ENCODE assay signal across 1 cellular context in genomic region chr2:101120124-101120996, GRCh38.
TF ChIP-seq lines count a peak whose summit lies in the region.

No MANE protein-coding gene starts in this region.

TF ChIP-seq in HepG2, 621 proteins besides CTCF, POLR2A, EP300 and RAD21 (continued from another document and continues in another):
- TF ChIP-seq, protein P1, sequence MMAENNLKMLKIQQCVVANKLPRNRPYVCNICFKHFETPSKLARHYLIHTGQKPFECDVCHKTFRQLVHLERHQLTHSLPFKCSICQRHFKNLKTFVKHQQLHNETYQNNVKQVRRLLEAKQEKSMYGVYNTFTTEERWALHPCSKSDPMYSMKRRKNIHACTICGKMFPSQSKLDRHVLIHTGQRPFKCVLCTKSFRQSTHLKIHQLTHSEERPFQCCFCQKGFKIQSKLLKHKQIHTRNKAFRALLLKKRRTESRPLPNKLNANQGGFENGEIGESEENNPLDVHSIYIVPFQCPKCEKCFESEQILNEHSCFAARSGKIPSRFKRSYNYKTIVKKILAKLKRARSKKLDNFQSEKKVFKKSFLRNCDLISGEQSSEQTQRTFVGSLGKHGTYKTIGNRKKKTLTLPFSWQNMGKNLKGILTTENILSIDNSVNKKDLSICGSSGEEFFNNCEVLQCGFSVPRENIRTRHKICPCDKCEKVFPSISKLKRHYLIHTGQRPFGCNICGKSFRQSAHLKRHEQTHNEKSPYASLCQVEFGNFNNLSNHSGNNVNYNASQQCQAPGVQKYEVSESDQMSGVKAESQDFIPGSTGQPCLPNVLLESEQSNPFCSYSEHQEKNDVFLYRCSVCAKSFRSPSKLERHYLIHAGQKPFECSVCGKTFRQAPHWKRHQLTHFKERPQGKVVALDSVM (CRISPR knock-in tag; IDR thresholded peaks at IDR 0.05), result no peak
- TF ChIP-seq HIVEP1 (CRISPR knock-in tag; IDR thresholded peaks at IDR 0.05) (no peak), ZNF580 (CRISPR knock-in tag; IDR thresholded peaks at IDR 0.05; ENCODE audit: borderline replicate concordance, low read depth) (peak; percentile 91; the same call in 1 of the 2 replicates), ATF2 (CRISPR knock-in tag; IDR thresholded peaks at IDR 0.05) (peak; percentile 36; the same call in 1 of the 2 replicates), MAF1 (CRISPR knock-in tag; IDR thresholded peaks at IDR 0.05; ENCODE audit: borderline replicate concordance) (no peak), PHF20 (CRISPR knock-in tag; IDR thresholded peaks at IDR 0.05) (no peak; the same call in 1 of the 2 replicates), ZNF274 (CRISPR knock-in tag; IDR thresholded peaks at IDR 0.05) (peak; percentile 57; the same call in 1 of the 2 replicates), ZNF724P (CRISPR knock-in tag; IDR thresholded peaks at IDR 0.05; ENCODE audit: borderline replicate concordance) (no peak; the same call in 1 of the 2 replicates), SALL2 (CRISPR knock-in tag; IDR thresholded peaks at IDR 0.05) (no peak), KLF16 (CRISPR knock-in tag; IDR thresholded peaks at IDR 0.05) (peak in 1 of 2 experiments; percentile 82; a peak in 2 of 4 replicates), ZFP90 (CRISPR knock-in tag; IDR thresholded peaks at IDR 0.05; ENCODE audit: borderline replicate concordance) (0 out of 2 replicates have a peak, but pooled peaks have one; percentile 85), SCMH1 (CRISPR knock-in tag; IDR thresholded peaks at IDR 0.05; ENCODE audit: borderline replicate concordance) (no peak), SMAD9 (CRISPR knock-in tag; IDR thresholded peaks at IDR 0.05) (no peak), ZC3H13 (CRISPR knock-in tag; IDR thresholded peaks at IDR 0.05) (0 out of 2 replicates have a peak, but pooled peaks have one; percentile 3), ZNF354B (CRISPR knock-in tag; IDR thresholded peaks at IDR 0.05) (no peak), KDM3A (CRISPR knock-in tag; IDR thresholded peaks at IDR 0.05; ENCODE audit: low read depth) (no peak), TMF1 (CRISPR knock-in tag; IDR thresholded peaks at IDR 0.05; ENCODE audit: low read depth) (no peak), ZFP36L1 (CRISPR knock-in tag; IDR thresholded peaks at IDR 0.05) (peak; percentile 84; the same call in 1 of the 2 replicates), ZNF841 (CRISPR knock-in tag; IDR thresholded peaks at IDR 0.05; ENCODE audit: borderline replicate concordance) (no peak), TOPORS (CRISPR knock-in tag; IDR thresholded peaks at IDR 0.05) (no peak), PATZ1 (CRISPR knock-in tag; IDR thresholded peaks at IDR 0.05) (peak; percentile 65), ZNF577 (CRISPR knock-in tag; IDR thresholded peaks at IDR 0.05; ENCODE audit: borderline replicate concordance, low read depth) (no peak), ZNF251 (CRISPR knock-in tag; IDR thresholded peaks at IDR 0.05) (0 out of 2 replicates have a peak, but pooled peaks have one; percentile 57), NFE2 (CRISPR knock-in tag; IDR thresholded peaks at IDR 0.05) (no peak), PCBP1 (IDR thresholded peaks at IDR 0.05; ENCODE audit: borderline replicate concordance, low read depth, low read length) (no peak), ZHX2 (IDR thresholded peaks at IDR 0.05; ENCODE audit: low read depth) (0 out of 2 replicates have a peak, but pooled peaks have one; percentile 76), ZHX2 (CRISPR knock-in tag; IDR thresholded peaks at IDR 0.05; ENCODE audit: borderline replicate concordance) (no peak), FOXM1 (CRISPR knock-in tag; IDR thresholded peaks at IDR 0.05) (no peak), CEBPB (IDR thresholded peaks at IDR 0.05; ENCODE audit: borderline replicate concordance, low read depth, low read length) (peak; percentile 71), HNRNPL (IDR thresholded peaks at IDR 0.05; ENCODE audit: low read depth, low read length) (peak; percentile 77), THRA (CRISPR knock-in tag; IDR thresholded peaks at IDR 0.05; ENCODE audit: borderline replicate concordance) (peak; percentile 73; the same call in 1 of the 2 replicates), ZNF382 (CRISPR knock-in tag; IDR thresholded peaks at IDR 0.05; ENCODE audit: borderline replicate concordance) (no peak), TOE1 (CRISPR knock-in tag; IDR thresholded peaks at IDR 0.05) (no peak), ZNF513 (CRISPR knock-in tag; conservative IDR thresholded peaks at IDR 0.05) (no peak), ZNF720 (CRISPR knock-in tag; IDR thresholded peaks at IDR 0.05) (no peak), NPAS2 (CRISPR knock-in tag; IDR thresholded peaks at IDR 0.05; ENCODE audit: borderline replicate concordance) (no peak), ZNF44 (CRISPR knock-in tag; IDR thresholded peaks at IDR 0.05) (no peak), RXRB (CRISPR knock-in tag; IDR thresholded peaks at IDR 0.05; ENCODE audit: borderline replicate concordance) (peak; percentile 91), KMT2A (CRISPR knock-in tag; IDR thresholded peaks at IDR 0.05) (peak; percentile 71; the same call in 1 of the 2 replicates)
- TF ChIP-seq, protein P2, sequence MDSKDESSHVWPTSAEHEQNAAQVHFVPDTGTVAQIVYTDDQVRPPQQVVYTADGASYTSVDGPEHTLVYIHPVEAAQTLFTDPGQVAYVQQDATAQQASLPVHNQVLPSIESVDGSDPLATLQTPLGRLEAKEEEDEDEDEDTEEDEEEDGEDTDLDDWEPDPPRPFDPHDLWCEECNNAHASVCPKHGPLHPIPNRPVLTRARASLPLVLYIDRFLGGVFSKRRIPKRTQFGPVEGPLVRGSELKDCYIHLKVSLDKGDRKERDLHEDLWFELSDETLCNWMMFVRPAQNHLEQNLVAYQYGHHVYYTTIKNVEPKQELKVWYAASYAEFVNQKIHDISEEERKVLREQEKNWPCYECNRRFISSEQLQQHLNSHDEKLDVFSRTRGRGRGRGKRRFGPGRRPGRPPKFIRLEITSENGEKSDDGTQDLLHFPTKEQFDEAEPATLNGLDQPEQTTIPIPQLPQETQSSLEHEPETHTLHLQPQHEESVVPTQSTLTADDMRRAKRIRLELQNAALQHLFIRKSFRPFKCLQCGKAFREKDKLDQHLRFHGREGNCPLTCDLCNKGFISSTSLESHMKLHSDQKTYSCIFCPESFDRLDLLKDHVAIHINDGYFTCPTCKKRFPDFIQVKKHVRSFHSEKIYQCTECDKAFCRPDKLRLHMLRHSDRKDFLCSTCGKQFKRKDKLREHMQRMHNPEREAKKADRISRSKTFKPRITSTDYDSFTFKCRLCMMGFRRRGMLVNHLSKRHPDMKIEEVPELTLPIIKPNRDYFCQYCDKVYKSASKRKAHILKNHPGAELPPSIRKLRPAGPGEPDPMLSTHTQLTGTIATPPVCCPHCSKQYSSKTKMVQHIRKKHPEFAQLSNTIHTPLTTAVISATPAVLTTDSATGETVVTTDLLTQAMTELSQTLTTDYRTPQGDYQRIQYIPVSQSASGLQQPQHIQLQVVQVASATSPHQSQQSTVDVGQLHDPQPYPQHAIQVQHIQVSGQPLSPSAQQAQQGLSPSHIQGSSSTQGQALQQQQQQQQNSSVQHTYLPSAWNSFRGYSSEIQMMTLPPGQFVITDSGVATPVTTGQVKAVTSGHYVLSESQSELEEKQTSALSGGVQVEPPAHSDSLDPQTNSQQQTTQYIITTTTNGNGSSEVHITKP (CRISPR knock-in tag; IDR thresholded peaks at IDR 0.05; ENCODE audit: low read depth), result peak; percentile 64; the same call in 1 of the 2 replicates
- TF ChIP-seq, protein P3, sequence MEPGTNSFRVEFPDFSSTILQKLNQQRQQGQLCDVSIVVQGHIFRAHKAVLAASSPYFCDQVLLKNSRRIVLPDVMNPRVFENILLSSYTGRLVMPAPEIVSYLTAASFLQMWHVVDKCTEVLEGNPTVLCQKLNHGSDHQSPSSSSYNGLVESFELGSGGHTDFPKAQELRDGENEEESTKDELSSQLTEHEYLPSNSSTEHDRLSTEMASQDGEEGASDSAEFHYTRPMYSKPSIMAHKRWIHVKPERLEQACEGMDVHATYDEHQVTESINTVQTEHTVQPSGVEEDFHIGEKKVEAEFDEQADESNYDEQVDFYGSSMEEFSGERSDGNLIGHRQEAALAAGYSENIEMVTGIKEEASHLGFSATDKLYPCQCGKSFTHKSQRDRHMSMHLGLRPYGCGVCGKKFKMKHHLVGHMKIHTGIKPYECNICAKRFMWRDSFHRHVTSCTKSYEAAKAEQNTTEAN (CRISPR knock-in tag; conservative IDR thresholded peaks at IDR 0.05), result peak; percentile 95
